In the genomic region with DNA sequence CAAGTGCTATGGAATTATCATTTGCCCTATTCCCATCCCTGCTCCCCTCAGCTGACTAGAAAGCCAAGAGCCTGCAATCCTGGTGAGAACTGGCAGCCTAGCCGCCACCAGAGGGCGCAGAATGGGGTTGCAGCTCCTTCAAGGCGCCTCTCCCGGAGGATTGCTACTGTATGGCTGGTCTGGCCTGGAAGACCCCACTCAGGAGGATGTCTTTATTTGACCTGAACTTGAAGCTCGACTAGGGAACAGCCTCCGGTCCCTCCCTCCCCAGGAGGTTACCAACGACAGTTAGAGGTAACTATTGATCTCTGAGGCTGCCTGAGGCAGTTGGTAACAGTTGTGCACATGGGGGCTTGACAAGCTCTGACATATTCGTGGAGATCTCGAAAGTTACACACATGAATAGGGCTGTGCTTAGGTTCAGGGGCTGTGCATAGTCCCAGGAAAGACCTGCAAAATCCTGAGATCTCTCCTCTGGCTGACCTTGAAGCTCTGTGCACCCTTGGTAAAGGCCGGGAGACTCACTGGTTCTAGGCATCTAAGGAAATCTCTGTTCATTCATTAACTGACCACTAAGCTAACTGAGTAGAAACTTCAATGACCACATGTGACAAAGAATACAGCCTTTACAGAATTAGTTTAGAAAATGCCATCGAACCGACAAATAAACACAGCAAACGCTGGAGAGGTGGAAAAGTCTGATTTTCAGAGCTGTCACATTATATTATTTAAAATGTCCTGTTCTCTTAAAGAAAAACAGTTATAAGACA, we compare ENCODE assay signal across 8 cellular contexts.
DNase-seq lines count a peak whose midpoint lies in the region; ATAC-seq and TF ChIP-seq lines count a peak whose summit lies in the region.

No MANE protein-coding gene starts in this region.

- H3K4me2 ChIP-seq in neural progenitor cell, result no peak overlapping the region

- H3K36me3 Mint-ChIP-seq in neural progenitor cell, result peaks cover 6% of the 10 kb centered on the region

- peaks cover 2% of the 10 kb centered on the region for H3K27me3 Mint-ChIP-seq in neural progenitor cell (ENCODE audit: insufficient read depth, low read depth)

- H3K27me3 ChIP-seq in NT2/D1 (ENCODE audit: insufficient read depth, insufficient read length), result no peaks in the 10 kb centered on the region
- H3K27me3 ChIP-seq in neural progenitor cell, result no peaks in the 10 kb centered on the region

- H3K9me3 ChIP-seq in NT2/D1 (ENCODE audit: insufficient read depth, low read length), result peaks cover 3% of the 10 kb centered on the region; the same call in 1 of the 2 replicates
- no peaks in the 10 kb centered on the region for H3K9me3 ChIP-seq in neural progenitor cell (ENCODE audit: low read depth)

- H4K20me1 ChIP-seq in neural progenitor cell (ENCODE audit: low read depth), result no peaks in the 10 kb centered on the region

- H3K9ac ChIP-seq in NT2/D1 (ENCODE audit: insufficient read length, low read depth) (no peak overlapping the region), neural progenitor cell (no peak overlapping the region)

- peak; percentile 86 for ATAC-seq in GM19351 (IDR thresholded peaks at IDR 0.05; ENCODE audit: unreplicated experiment)
- ATAC-seq in HG03432 (IDR thresholded peaks at IDR 0.05; ENCODE audit: unreplicated experiment), result peak; percentile 94

- H3K9me3 Mint-ChIP-seq in neural progenitor cell, result no peaks in the 10 kb centered on the region

- H2AFZ ChIP-seq in neural progenitor cell (replicated peaks), result no peak overlapping the region

- H3K27ac ChIP-seq in neural progenitor cell, result no peak overlapping the region
- no peak overlapping the region for H3K27ac ChIP-seq in substantia nigra (ENCODE audit: low read depth, low read length, poor library complexity, severe bottlenecking)

- H3K4me1 Mint-ChIP-seq in neural progenitor cell, result no peaks in the 10 kb centered on the region

- H3K4me1 ChIP-seq in NT2/D1 (ENCODE audit: insufficient read depth, insufficient read length), result no peaks in the 10 kb centered on the region
- H3K4me1 ChIP-seq in neural progenitor cell, result no peaks in the 10 kb centered on the region

- no peak overlapping the region for H3K27ac Mint-ChIP-seq in neural progenitor cell

- DNase-seq in COLO829 (ENCODE audit: low spot score) (peak; percentile 71), NT2/D1 (ENCODE audit: low read depth, low spot score) (peak; percentile 80), fibroblast of peridontal ligament (ENCODE audit: extremely low read depth) (peak; percentile 63), neural progenitor cell (ENCODE audit: low spot score) (peak; percentile 86), substantia nigra (lab: John Stamatoyannopoulos, UW) (peak in 45 of 49 donors; percentile 5 to 73 (median 34))
- peak; percentile 56 for DNase-seq in activated T-cell treated with anti-CD3 and anti-CD28 coated beads, Interleukin-2, amount 50 U/mL, for 1 hour

- H3K79me2 ChIP-seq in neural progenitor cell (ENCODE audit: low read depth), result no peaks in the 10 kb centered on the region

- TF ChIP-seq CTCF in neural progenitor cell (IDR thresholded peaks at IDR 0.05), result peak; percentile 92

- H3K4me3 Mint-ChIP-seq in neural progenitor cell, result no peak overlapping the region

- H3F3A ChIP-seq in neural progenitor cell (ENCODE audit: low read depth), result no peaks in the 10 kb centered on the region

- H3K36me3 ChIP-seq in NT2/D1 (ENCODE audit: insufficient read depth, insufficient read length, low read length) (no peaks in the 10 kb centered on the region), neural progenitor cell (no peaks in the 10 kb centered on the region)

- H3K4me3 ChIP-seq in NT2/D1 (ENCODE audit: insufficient read length, low read depth) (no peak overlapping the region), neural progenitor cell (no peak overlapping the region)

Comparison
In these comparisons a context has a peak if more than half of its experiments do, and no peak if none do; other contexts are left out.
1. DNase-seq: peak in every context shown above with its lines; median percentile 86 in neural progenitor cell; 80 in NT2/D1; 71 in COLO829; 63 in fibroblast of peridontal ligament; 56 in activated T-cell treated with anti-CD3 and anti-CD28 coated beads, Interleukin-2, amount 50 U/mL, for 1 hour; 34 in substantia nigra.